Comparison of ENCODE assay signal across 9 cellular contexts in genomic region chr6:138590796-138591709, GRCh38.
DNase-seq lines count a peak whose midpoint lies in the region; ATAC-seq and TF ChIP-seq lines count a peak whose summit lies in the region.
"Had no signal": no experiment of that assay in that cellular context is flagged by ENCODE, and none has a peak within 500 bp of the region (broad histone marks: within the 10 kb centered on the region; RNA-seq: fewer than 3 reads in every experiment).

No MANE protein-coding gene starts in this region.

- H3K36me3 ChIP-seq in HEK293 (ENCODE audit: control insufficient read depth in 2 of 2, insufficient read depth in 1 of 2, low read length in 2 of 2) (no peaks in the 10 kb centered on the region), esophagus muscularis mucosa (no peaks in the 10 kb centered on the region), uterus (no peaks in the 10 kb centered on the region)

- peak in 1 of 2 donors; percentile 32 for ATAC-seq in naive B cell (ENCODE audit: low read depth in 2 of 2)
- ATAC-seq in HG03175 (IDR thresholded peaks at IDR 0.05; ENCODE audit: unreplicated experiment), result no peak

- no peaks in the 10 kb centered on the region for H3K27me3 Mint-ChIP-seq in naive B cell

- CTCF ChIA-PET in HEK293 (lab: Yijun Ruan, JAX), result interaction anchor here (0.5 to 6.2 kb wide), 49 partner anchors 8 to 1805 kb away, joined by 3 to 157 read pairs (median 4); no protein-coding TSS in a partner anchor

- no peak for TF ChIP-seq EP300 in esophagus muscularis mucosa (IDR thresholded peaks at IDR 0.05)

- no peak overlapping the region for H3K4me3 Mint-ChIP-seq in naive B cell
- H3K4me3 Mint-ChIP-seq: activated T-cell treated with anti-CD3 and anti-CD28 coated beads, Interleukin-2, amount 50 U/mL, for 4 hours had no signal

- DNase-seq in DMS114 treated with DMSO at 0.1 percent for 48 hours (lab: John Stamatoyannopoulos, UW; ENCODE audit: unreplicated experiment) (peak; percentile 45), NCI-H2227 treated with DMSO at 0.1 percent for 48 hours (lab: John Stamatoyannopoulos, UW) (peak; percentile 19), esophagus muscularis mucosa (ENCODE audit: extremely low spot score) (no peak), naive B cell (peak; percentile 33), uterus (peak; percentile 43 to 48)
- DNase-seq in activated CD4-positive, alpha-beta T cell treated with anti-CD3 and anti-CD28 coated beads for 4 hours, result peak; percentile 25 to 39
- DNase-seq: activated T-cell treated with anti-CD3 and anti-CD28 coated beads, Interleukin-2, amount 50 U/mL, for 4 hours had no signal

- H3K4me1 ChIP-seq in HEK293 (ENCODE audit: control insufficient read depth, insufficient read depth, low read length) (peaks cover 17% of the 10 kb centered on the region), esophagus muscularis mucosa (peaks cover 10 to 32% (median 26%) of the 10 kb centered on the region in 4 donors), uterus (no peaks in the 10 kb centered on the region)

- H3K9me3 Mint-ChIP-seq in naive B cell, result no peaks in the 10 kb centered on the region
- H3K9me3 Mint-ChIP-seq: activated T-cell treated with anti-CD3 and anti-CD28 coated beads, Interleukin-2, amount 50 U/mL, for 4 hours had no signal

- intact Hi-C loops in esophagus muscularis mucosa (cut with DNase I), result loop anchor here (2.0 to 5.0 kb wide), 3 partner anchors 101 to 474 kb away; no protein-coding TSS in a partner anchor
- intact Hi-C loops in uterus (cut with DNase I; ENCODE audit: low total_unique reads), result loop anchor here (10.0 kb wide), 1 partner anchor 174 kb away; no protein-coding TSS in a partner anchor

- peak; percentile 55; the same call in 1 of the 2 replicates for TF ChIP-seq CTCF in HEK293 (tag by site-specific recombination; IDR thresholded peaks at IDR 0.05)
- peak; percentile 78 to 84 (median 83) for TF ChIP-seq CTCF in esophagus muscularis mucosa (IDR thresholded peaks at IDR 0.05)
- peak; percentile 58 to 70 (median 64) for TF ChIP-seq CTCF in uterus (IDR thresholded peaks at IDR 0.05)

- peaks cover 19 to 25% (median 20%) of the 10 kb centered on the region in 3 donors for H3K4me1 Mint-ChIP-seq in naive B cell

- no peak for TF ChIP-seq POLR2A in esophagus muscularis mucosa (IDR thresholded peaks at IDR 0.05; ENCODE audit: low read depth)
- no peak for TF ChIP-seq POLR2A in uterus (IDR thresholded peaks at IDR 0.05)

- no peak overlapping the region for H3K4me3 ChIP-seq in HEK293 (ENCODE audit: low read depth, low read length)
- H3K4me3 ChIP-seq in esophagus muscularis mucosa, result no peak overlapping the region
- H3K4me3 ChIP-seq in uterus, result no peak overlapping the region

- H3K27ac ChIP-seq in HEK293 (ENCODE audit: extremely low read depth, low read depth, low read length), result no peak overlapping the region
- no peak overlapping the region for H3K27ac ChIP-seq in esophagus muscularis mucosa (replicated peaks in 1 of 4)
- H3K27ac ChIP-seq in uterus, result no peak overlapping the region

- WGBS in esophagus muscularis mucosa, result 24% methylated on average over 3 of the region's 3 CpGs

- H3K9me3 ChIP-seq in HEK293 (ENCODE audit: control insufficient read depth, insufficient read depth, low read depth, low read length) (no peaks in the 10 kb centered on the region), esophagus muscularis mucosa (no peaks in the 10 kb centered on the region), uterus (no peaks in the 10 kb centered on the region)

- H3K27me3 ChIP-seq in esophagus muscularis mucosa, result no peaks in the 10 kb centered on the region
- no peaks in the 10 kb centered on the region for H3K27me3 ChIP-seq in uterus

- H3K27ac Mint-ChIP-seq in naive B cell, result peak overlapping the region in 1 of 6 donors; percentile 62

- POLR2A ChIA-PET in HEK293 (lab: Yijun Ruan, JAX), result no interaction called here

- no peaks in the 10 kb centered on the region for H3K36me3 Mint-ChIP-seq in naive B cell

TF ChIP-seq in HEK293, 187 proteins besides CTCF, POLR2A, EP300 and RAD21 (continues in another document):
- TF ChIP-seq MYNN (tag by site-specific recombination; IDR thresholded peaks at IDR 0.05; ENCODE audit: borderline replicate concordance) (no peak), ZNF37A (tag by site-specific recombination; IDR thresholded peaks at IDR 0.05) (0 out of 2 replicates have a peak, but pooled peaks have one; percentile 9), ZBTB10 (tag by site-specific recombination; IDR thresholded peaks at IDR 0.05) (no peak), ZBTB17 (tag by site-specific recombination; IDR thresholded peaks at IDR 0.05) (no peak), ZFHX2 (tag by site-specific recombination; conservative IDR thresholded peaks at IDR 0.05) (no peak), GLIS2 (tag by site-specific recombination; IDR thresholded peaks at IDR 0.05) (no peak), ZNF423 (tag by site-specific recombination; IDR thresholded peaks at IDR 0.05) (no peak), BCL6B (tag by site-specific recombination; IDR thresholded peaks at IDR 0.05) (no peak), ZBTB26 (tag by site-specific recombination; optimal IDR thresholded peaks at IDR 0.05) (no peak), ZNF654 (tag by site-specific recombination; IDR thresholded peaks at IDR 0.05; ENCODE audit: low read depth) (peak; percentile 92), ZNF335 (tag by site-specific recombination; conservative IDR thresholded peaks at IDR 0.05) (no peak)
